ENCODE assay signal across 1 cellular context in genomic region chr2:15916-16315, GRCh38. TPM values are rescaled to one million over a fixed set of nuclear protein-coding genes. Genes with fewer than 3 reads are reported as not detected.
"Had no signal": no experiment of that assay in that cellular context is flagged by ENCODE, and none has a peak within 500 bp of the region (broad histone marks: within the 10 kb centered on the region; RNA-seq: fewer than 3 reads in every experiment).

No MANE protein-coding gene starts in this region.

RNA-seq across cellular contexts. Expression of gene FAM110C, which starts 30.4 kb away (rescaled TPM):
- total RNA-seq: endothelial cell of umbilical vein had no signal
- polyA plus RNA-seq: endothelial cell of umbilical vein had no signal
